Comparison of ENCODE assay signal across 8 cellular contexts in the genomic region with DNA sequence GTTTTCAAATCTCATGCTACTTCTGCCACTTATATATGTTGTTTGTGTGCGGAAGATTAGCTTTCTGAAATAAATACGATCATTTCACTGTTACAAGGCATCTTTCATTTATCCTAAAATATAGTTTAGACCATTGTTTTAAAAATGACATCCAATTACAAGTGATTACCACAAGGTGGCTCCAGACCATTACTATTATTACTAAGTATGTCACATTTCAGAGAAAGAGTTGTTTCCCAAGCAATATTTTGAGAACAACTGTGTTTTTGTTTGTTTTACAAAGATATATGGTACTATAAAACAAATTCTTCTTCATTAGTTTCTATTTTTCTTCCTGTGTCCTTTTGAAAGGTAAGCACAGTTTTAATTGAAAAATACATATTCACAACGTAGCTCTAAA.
DNase-seq lines count a peak whose midpoint lies in the region; ATAC-seq and TF ChIP-seq lines count a peak whose summit lies in the region.

No MANE protein-coding gene starts in this region.

- H4K20me1 ChIP-seq in neural cell (ENCODE audit: insufficient read depth), result no peaks in the 10 kb centered on the region

- H3K27me3 ChIP-seq in neural cell (ENCODE audit: insufficient read depth, low read depth, low read length), result no peaks in the 10 kb centered on the region

- TF ChIP-seq CTCF in neural cell (IDR thresholded peaks at IDR 0.05; ENCODE audit: poor library complexity, severe bottlenecking), result peak; percentile 84

- no peaks in the 10 kb centered on the region for H3K79me2 ChIP-seq in neural cell (replicated peaks; ENCODE audit: insufficient read depth, low read length)

- no peak overlapping the region for H3K4me3 ChIP-seq in neural cell (ENCODE audit: low read length)

- no peak for TF ChIP-seq EP300 in neural cell (conservative IDR thresholded peaks at IDR 0.05; ENCODE audit: poor library complexity, severe bottlenecking)

- H3F3A ChIP-seq in neural cell (ENCODE audit: insufficient read depth, low read length, poor library complexity, severe bottlenecking), result no peaks in the 10 kb centered on the region

- H3K9me3 ChIP-seq in neural cell (ENCODE audit: low read length), result no peaks in the 10 kb centered on the region

- H2AFZ ChIP-seq in neural cell (ENCODE audit: low read depth, low read length), result no peak overlapping the region

- peak; percentile 57 for ATAC-seq in GM18861 (IDR thresholded peaks at IDR 0.05; ENCODE audit: unreplicated experiment)
- no peak for ATAC-seq in stimulated activated naive CD8-positive, alpha-beta T cell treated with anti-CD3 and anti-CD28 coated beads, Interleukin-15, Interleukin-2, amounts not matched to agents 100 U/mL and 50 U/mL, for 24 hours

- H3K27ac ChIP-seq in neural cell (ENCODE audit: low read length), result no peak overlapping the region

- TF ChIP-seq RAD21 in neural cell (conservative IDR thresholded peaks at IDR 0.05), result peak; percentile 85

- H3K9ac ChIP-seq in neural cell (ENCODE audit: low read length), result no peak overlapping the region

- no peak overlapping the region for H3K4me2 ChIP-seq in neural cell (ENCODE audit: low read length)

- H3K9me2 ChIP-seq in neural cell (ENCODE audit: insufficient read depth, low read length), result no peaks in the 10 kb centered on the region

- H3K36me3 ChIP-seq in neural cell (ENCODE audit: insufficient read depth, low read length), result no peaks in the 10 kb centered on the region

- DNase-seq in AG20443 (ENCODE audit: low spot score) (peak; percentile 34), NCI-H526 (lab: John Stamatoyannopoulos, UW) (peak; percentile 16 to 51), dedifferentiated amniotic fluid mesenchymal stem cell (ENCODE audit: extremely low spot score) (peak; percentile 41), NCI-H187 (lab: John Stamatoyannopoulos, UW) (no peak), NCI-H226 (no peak)
- no peak for DNase-seq in stimulated activated naive CD8-positive, alpha-beta T cell treated with anti-CD3 and anti-CD28 coated beads, Interleukin-15, Interleukin-2, amounts not matched to agents 100 U/mL and 50 U/mL, for 24 hours

TF ChIP-seq in neural cell, 6 proteins besides CTCF, POLR2A, EP300 and RAD21:
- TF ChIP-seq SMC3 (conservative IDR thresholded peaks at IDR 0.05; ENCODE audit: poor library complexity) (peak; percentile 86), POLR2AphosphoS5 (IDR thresholded peaks at IDR 0.05) (no peak)

Comparison
In these comparisons a context has a peak if more than half of its experiments do, and no peak if none do; other contexts are left out.
1. DNase-seq: peak in AG20443 (single experiment), NCI-H526 (2 of 2) and dedifferentiated amniotic fluid mesenchymal stem cell (single experiment); none in NCI-H187 (0 of 2), NCI-H226 (single experiment) and stimulated activated naive CD8-positive, alpha-beta T cell treated with anti-CD3 and anti-CD28 coated beads, Interleukin-15, Interleukin-2, amounts not matched to agents 100 U/mL and 50 U/mL, for 24 hours (single experiment).